20 cellular contexts compared by ENCODE assay signal in genomic region chr7:158138329-158138597, GRCh38.
"Had no signal": no experiment of that assay in that cellular context is flagged by ENCODE, and none has a peak within 500 bp of the region (broad histone marks: within the 10 kb centered on the region; RNA-seq: fewer than 3 reads in every experiment).

No MANE protein-coding gene starts in this region.

- DNase-seq: dermis blood vessel endothelial cell; effector CD4-positive, alpha-beta T cell; effector memory CD4-positive, alpha-beta T cell; foreskin keratinocyte; heart left ventricle; hypothalamus; immature natural killer cell; islet precursor cell; kidney; kidney glomerular epithelial cell; left ventricle myocardium superior; lower lobe of right lung; mesenchymal stem cell; mucosa of descending colon had no signal

- H3K27ac ChIP-seq: coronary artery, dorsolateral prefrontal cortex, esophagus muscularis mucosa, foreskin keratinocyte, gastroesophageal sphincter, heart left ventricle, hepatocyte, left lung, lower lobe of right lung had no signal

- H3K4me1 ChIP-seq: esophagus muscularis mucosa, foreskin keratinocyte, gastroesophageal sphincter, heart left ventricle, left lung, lower lobe of right lung had no signal

- H2AFZ ChIP-seq: hepatocyte had no signal

- H3K9me3 ChIP-seq: esophagus muscularis mucosa, gastroesophageal sphincter, lower lobe of right lung, mucosa of descending colon had no signal

- H3K79me2 ChIP-seq: hepatocyte had no signal

- H3K27me3 ChIP-seq: dorsolateral prefrontal cortex, esophagus muscularis mucosa, foreskin keratinocyte, gastroesophageal sphincter, hepatocyte, left lung had no signal

- H3K36me3 ChIP-seq: esophagus muscularis mucosa, gastroesophageal sphincter, heart left ventricle, left lung, lower lobe of right lung had no signal

- ATAC-seq: foreskin keratinocyte, gastroesophageal sphincter, heart left ventricle, left lung, left ventricle myocardium superior, lower lobe of right lung, mucosa of descending colon had no signal

- H3K4me3 ChIP-seq: coronary artery, dorsolateral prefrontal cortex, esophagus muscularis mucosa, gastroesophageal sphincter, heart left ventricle, hepatocyte, left lung, lower lobe of right lung, mucosa of descending colon had no signal

- H3K4me2 ChIP-seq: hepatocyte had no signal
